Comparison of ENCODE assay signal across 21 cellular contexts in the genomic region with DNA sequence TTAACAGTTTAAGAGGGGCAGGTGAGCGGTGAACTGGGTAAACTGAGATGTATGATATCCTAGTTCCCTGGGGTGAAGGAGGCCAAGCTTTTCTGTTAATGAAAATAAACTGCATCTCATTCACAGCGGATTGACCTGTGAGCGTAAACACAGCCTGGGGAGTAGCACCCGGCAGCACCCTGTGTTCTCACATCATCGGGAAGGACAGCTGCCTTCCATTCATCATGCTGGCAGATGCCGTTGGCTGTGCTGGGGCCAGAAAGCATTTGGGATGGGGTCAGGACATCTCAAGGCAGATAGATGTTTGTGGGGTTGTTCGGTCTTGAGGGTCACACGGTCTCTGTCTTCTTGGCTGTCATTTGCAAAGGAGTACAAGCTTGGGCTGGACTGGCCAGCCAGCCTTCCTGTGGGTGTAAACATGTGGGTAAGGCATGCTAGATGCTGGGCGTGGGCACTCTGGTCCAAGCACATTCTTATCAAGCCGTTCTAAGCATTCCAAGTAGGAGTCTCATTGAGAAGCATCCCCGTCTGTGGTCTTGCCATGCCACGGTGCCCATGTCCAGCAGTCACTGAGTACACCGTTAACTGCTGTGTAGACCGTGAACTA.
A peak's percentile ranks its signal among the peaks of the same experiment; 100 is the strongest.
DNase-seq lines count a peak whose midpoint lies in the region; ATAC-seq and TF ChIP-seq lines count a peak whose summit lies in the region.
"Had no signal": no experiment of that assay in that cellular context is flagged by ENCODE, and none has a peak within 500 bp of the region (broad histone marks: within the 10 kb centered on the region; RNA-seq: fewer than 3 reads in every experiment).

No MANE protein-coding gene starts in this region.

- H3K36me3 Mint-ChIP-seq in T-helper 17 cell (ENCODE audit: low read depth): peaks cover 4% of the 10 kb centered on the region

- POLR2A ChIA-PET in SK-N-SH (lab: Yijun Ruan, JAX): no interaction called here

- 88% methylated on average over 14 of the region's 14 CpGs for WGBS in SK-N-SH (ENCODE audit: low lambda C conversion rate)
- WGBS in tibial nerve, 2 donors: 74 to 76% methylated on average over 12 to 13 of the region's 14 CpGs

- no peak overlapping the region for H3K4me2 ChIP-seq in SK-N-SH

- no peaks in the 10 kb centered on the region for H3K27me3 ChIP-seq in SK-N-SH (ENCODE audit: insufficient read depth)
- H3K27me3 ChIP-seq in tibial nerve: no peaks in the 10 kb centered on the region
- H3K27me3 ChIP-seq: sigmoid colon, tibial artery had no signal

- H3K9ac ChIP-seq in SK-N-SH: no peak overlapping the region

- no peaks in the 10 kb centered on the region for H3K27me3 Mint-ChIP-seq in T-helper 17 cell
- H3K27me3 Mint-ChIP-seq: activated naive CD8-positive, alpha-beta T cell treated with anti-CD3 and anti-CD28 coated beads for 36 hours had no signal

- H3K4me1 ChIP-seq in SK-N-SH (ENCODE audit: control insufficient read depth in 1 of 2, insufficient read depth in 2 of 2, low read depth in 1 of 2, low read length in 1 of 2): peaks cover 0 to 25% of the 10 kb centered on the region in 2 experiments; a peak in 2 of 4 replicates
- peaks cover 0 to 31% (median 7%) of the 10 kb centered on the region in 4 donors for H3K4me1 ChIP-seq in tibial nerve

- peak in 1 of 2 donors; percentile 13 for TF ChIP-seq POLR2A in tibial nerve (IDR thresholded peaks at IDR 0.05)

- H3K9me2 ChIP-seq in SK-N-SH: no peaks in the 10 kb centered on the region

- no peak overlapping the region for H3K4me3 Mint-ChIP-seq in T-helper 17 cell
- H3K4me3 Mint-ChIP-seq: activated naive CD8-positive, alpha-beta T cell treated with anti-CD3 and anti-CD28 coated beads for 36 hours had no signal

- no peak overlapping the region for H3K4me3 ChIP-seq in SK-N-SH (ENCODE audit: low read depth in 2 of 2, low read length in 1 of 2)
- no peak overlapping the region for H3K4me3 ChIP-seq in tibial nerve
- H3K4me3 ChIP-seq: sigmoid colon, tibial artery had no signal

- TF ChIP-seq CTCF in SK-N-SH (IDR thresholded peaks at IDR 0.05): no peak
- TF ChIP-seq CTCF in tibial nerve (IDR thresholded peaks at IDR 0.05): no peak

- no peaks in the 10 kb centered on the region for H3F3A ChIP-seq in SK-N-SH (replicated peaks; ENCODE audit: insufficient read depth)

- ATAC-seq in SK-N-SH treated with all-trans-retinoic acid at 6 μM for 48 hours (peak; percentile 49), T-helper 17 cell (no peak), HG03175 (IDR thresholded peaks at IDR 0.05; ENCODE audit: unreplicated experiment) (no peak)

- H3K27ac ChIP-seq in SK-N-SH (ENCODE audit: low read depth in 2 of 2, low read length in 1 of 2) (no peak overlapping the region), tibial nerve (peak overlapping the region in 3 of 4 donors; percentile 47 to 80 (median 69))
- H3K27ac ChIP-seq: sigmoid colon, tibial artery had no signal

- H3K4me1 Mint-ChIP-seq in T-helper 17 cell: peaks cover 49% of the 10 kb centered on the region

- H3K9me3 ChIP-seq in SK-N-SH (no peaks in the 10 kb centered on the region), tibial nerve (no peaks in the 10 kb centered on the region), T-helper 17 cell (ENCODE audit: control insufficient read depth, low read length, poor library complexity, severe bottlenecking) (no peaks in the 10 kb centered on the region)
- H3K9me3 ChIP-seq: sigmoid colon, tibial artery had no signal

- H3K27ac Mint-ChIP-seq in T-helper 17 cell: no peak overlapping the region
- H3K27ac Mint-ChIP-seq: activated naive CD8-positive, alpha-beta T cell treated with anti-CD3 and anti-CD28 coated beads for 36 hours had no signal

- peaks cover 0 to 4% of the 10 kb centered on the region in 2 experiments for H3K36me3 ChIP-seq in SK-N-SH (replicated peaks in 1 of 2; ENCODE audit: control insufficient read depth in 1 of 2, insufficient read depth in 2 of 2, low read length in 1 of 2)
- no peaks in the 10 kb centered on the region for H3K36me3 ChIP-seq in tibial nerve
- H3K36me3 ChIP-seq: sigmoid colon had no signal

- no peak for TF ChIP-seq RAD21 in SK-N-SH (IDR thresholded peaks at IDR 0.05; ENCODE audit: low read length)

- peaks cover 2% of the 10 kb centered on the region; the same call in 1 of the 2 replicates for H3K79me2 ChIP-seq in SK-N-SH (ENCODE audit: insufficient read depth)

- peaks cover 3% of the 10 kb centered on the region; the same call in 1 of the 2 replicates for H4K20me1 ChIP-seq in SK-N-SH (ENCODE audit: insufficient read depth)

- H2AFZ ChIP-seq in SK-N-SH (ENCODE audit: low read depth): no peak overlapping the region

- no peak for DNase-seq in SK-N-SH
- peak; percentile 64 for DNase-seq in astrocyte of the hippocampus (ENCODE audit: low read depth, low spot score)
- peak; percentile 19 for DNase-seq in kidney tubule cell (ENCODE audit: low spot score)
- no peak for DNase-seq in tibial nerve (ENCODE audit: low spot score in 2 of 2)
- DNase-seq in NCI-H1694 treated with DMSO at 0.1 percent for 48 hours (lab: John Stamatoyannopoulos, UW): no peak
- no peak for DNase-seq in T-helper 17 cell
- DNase-seq: 8988T; activated CD4-positive, alpha-beta T cell treated with anti-CD3 and anti-CD28 coated beads for 48 hours; activated naive CD8-positive, alpha-beta T cell treated with anti-CD3 and anti-CD28 coated beads for 36 hours; activated T-cell treated with anti-CD3 and anti-CD28 coated beads for 4 hours; cerebellar nuclear complex; KBM-7; midbrain; NCI-H2227 treated with DMSO at 0.1 percent for 48 hours; SIG-M5; sigmoid colon; stimulated activated CD4-positive, alpha-beta T cell treated with anti-CD3 and anti-CD28 coated beads, Interleukin-2, amount 100 ng/mL, for 48 hours; T1000; tibial artery had no signal

- CTCF ChIA-PET in SK-N-SH (lab: Yijun Ruan, JAX): interaction anchor here (0.8 to 2.8 kb wide), 3 partner anchors 15 to 310 kb away, joined by 4 to 14 read pairs (median 5); no protein-coding TSS in a partner anchor

- TF ChIP-seq EP300 in SK-N-SH (IDR thresholded peaks at IDR 0.05; ENCODE audit: borderline replicate concordance in 1 of 2, low read depth in 1 of 2, low read length in 1 of 2) (no peak), tibial nerve (IDR thresholded peaks at IDR 0.05) (no peak)

TF ChIP-seq in SK-N-SH treated with all-trans-retinoic acid at 6 μM for 48 hours, 23 proteins besides CTCF, POLR2A, EP300 and RAD21:
- TF ChIP-seq RARB (CRISPR knock-in tag; IDR thresholded peaks at IDR 0.05) (no peak), TOX (CRISPR knock-in tag; IDR thresholded peaks at IDR 0.05; ENCODE audit: borderline replicate concordance) (no peak), TCF4 (CRISPR knock-in tag; IDR thresholded peaks at IDR 0.05; ENCODE audit: borderline replicate concordance) (no peak), ZFP3 (CRISPR knock-in tag; IDR thresholded peaks at IDR 0.05) (no peak), ARNTL (CRISPR knock-in tag; IDR thresholded peaks at IDR 0.05; ENCODE audit: borderline replicate concordance, low read depth) (no peak), POU6F1 (CRISPR knock-in tag; IDR thresholded peaks at IDR 0.05; ENCODE audit: borderline replicate concordance, low read depth) (no peak), SNAI2 (CRISPR knock-in tag; IDR thresholded peaks at IDR 0.05) (no peak), PPARA (CRISPR knock-in tag; IDR thresholded peaks at IDR 0.05; ENCODE audit: borderline replicate concordance) (no peak), ISL1 (CRISPR knock-in tag; IDR thresholded peaks at IDR 0.05) (no peak), ZFP30 (CRISPR knock-in tag; IDR thresholded peaks at IDR 0.05) (no peak)

TF ChIP-seq in SK-N-SH, 30 proteins besides CTCF, POLR2A, EP300 and RAD21:
- TF ChIP-seq NFIC (IDR thresholded peaks at IDR 0.05; ENCODE audit: borderline replicate concordance): no peak
- TF ChIP-seq FOXJ3 (CRISPR knock-in tag; IDR thresholded peaks at IDR 0.05): no peak
- no peak for TF ChIP-seq GABPA (IDR thresholded peaks at IDR 0.05; ENCODE audit: low read depth)
- TF ChIP-seq POLR2AphosphoS5 (IDR thresholded peaks at IDR 0.05; ENCODE audit: low read depth, low read length): no peak
- TF ChIP-seq TEAD4 (IDR thresholded peaks at IDR 0.05; ENCODE audit: borderline replicate concordance, insufficient read depth): no peak
- no peak for TF ChIP-seq MXI1 (IDR thresholded peaks at IDR 0.05; ENCODE audit: low read depth, low read length)
- TF ChIP-seq, protein P1, sequence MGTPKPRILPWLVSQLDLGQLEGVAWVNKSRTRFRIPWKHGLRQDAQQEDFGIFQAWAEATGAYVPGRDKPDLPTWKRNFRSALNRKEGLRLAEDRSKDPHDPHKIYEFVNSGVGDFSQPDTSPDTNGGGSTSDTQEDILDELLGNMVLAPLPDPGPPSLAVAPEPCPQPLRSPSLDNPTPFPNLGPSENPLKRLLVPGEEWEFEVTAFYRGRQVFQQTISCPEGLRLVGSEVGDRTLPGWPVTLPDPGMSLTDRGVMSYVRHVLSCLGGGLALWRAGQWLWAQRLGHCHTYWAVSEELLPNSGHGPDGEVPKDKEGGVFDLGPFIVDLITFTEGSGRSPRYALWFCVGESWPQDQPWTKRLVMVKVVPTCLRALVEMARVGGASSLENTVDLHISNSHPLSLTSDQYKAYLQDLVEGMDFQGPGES (IDR thresholded peaks at IDR 0.05; ENCODE audit: low read depth, low read length): no peak
- TF ChIP-seq CHD2 (IDR thresholded peaks at IDR 0.05; ENCODE audit: low read length, partially characterized antibody): no peak
- no peak for TF ChIP-seq MAX (IDR thresholded peaks at IDR 0.05; ENCODE audit: low read depth)
- no peak for TF ChIP-seq GATA2 (CRISPR knock-in tag; IDR thresholded peaks at IDR 0.05)
- TF ChIP-seq RFX5 (IDR thresholded peaks at IDR 0.05; ENCODE audit: low read length): no peak
- TF ChIP-seq EZH2phosphoT487 (IDR thresholded peaks at IDR 0.05; ENCODE audit: borderline replicate concordance, low read depth): no peak
- TF ChIP-seq SIN3A (IDR thresholded peaks at IDR 0.05; ENCODE audit: borderline replicate concordance, low read depth, low read length): no peak
- TF ChIP-seq YY1 (IDR thresholded peaks at IDR 0.05; ENCODE audit: low read depth): no peak
- no peak for TF ChIP-seq RXRA (IDR thresholded peaks at IDR 0.05; ENCODE audit: borderline replicate concordance, low read depth)

Comparison
In these comparisons a context has a peak if more than half of its experiments do, and no peak if none do; other contexts are left out.
1. DNase-seq: peak in astrocyte of the hippocampus (single experiment) and kidney tubule cell (single experiment); none in SK-N-SH (single experiment), tibial nerve (0 of 2), NCI-H1694 treated with DMSO at 0.1 percent for 48 hours (single experiment) and T-helper 17 cell (0 of 3).
2. H3K27ac ChIP-seq: peak in tibial nerve (3 of 4); none in SK-N-SH (0 of 2).